ENCODE assay signal across 2 cellular contexts in genomic region chr5:119274024-119274766, GRCh38.
TF ChIP-seq lines count a peak whose summit lies in the region.

No MANE protein-coding gene starts in this region.

TF ChIP-seq in HCT116, 20 proteins besides CTCF, POLR2A, EP300 and RAD21 (continued from another document):
- TF ChIP-seq REST (IDR thresholded peaks at IDR 0.05; ENCODE audit: low read depth) (no peak), SP1 (IDR thresholded peaks at IDR 0.05; ENCODE audit: low read depth) (peak; percentile 96), EGR1 (IDR thresholded peaks at IDR 0.05; ENCODE audit: low read depth) (no peak), EZH2phosphoT487 (IDR thresholded peaks at IDR 0.05; ENCODE audit: borderline replicate concordance) (no peak), CEBPB (IDR thresholded peaks at IDR 0.05; ENCODE audit: low read depth) (peak; percentile 79), ATF3 (IDR thresholded peaks at IDR 0.05) (peak; percentile 59; the same call in 1 of the 2 replicates), SIN3A (IDR thresholded peaks at IDR 0.05; ENCODE audit: low read depth) (peak; percentile 84), ELF1 (IDR thresholded peaks at IDR 0.05; ENCODE audit: borderline replicate concordance, low read depth) (no peak; the same call in 1 of the 2 replicates), SRF (IDR thresholded peaks at IDR 0.05; ENCODE audit: low read depth) (peak; percentile 77), MAX (IDR thresholded peaks at IDR 0.05) (peak; percentile 77), FOSL1 (IDR thresholded peaks at IDR 0.05; ENCODE audit: low read depth) (peak; percentile 94), ZNF274 (IDR thresholded peaks at IDR 0.05; ENCODE audit: low read depth, low read length) (no peak)
TF ChIP-seq in HCT116: peak in this region for 13.

TF ChIP-seq in WTC11, 78 proteins besides CTCF, POLR2A, EP300 and RAD21 (continued from another document):
- TF ChIP-seq ZNF281 (CRISPR knock-in tag; IDR thresholded peaks at IDR 0.05): no peak
- TF ChIP-seq ERG (CRISPR knock-in tag; IDR thresholded peaks at IDR 0.05): no peak
